In genomic region chr12:49553512-49554088, GRCh38 we compare ENCODE assay signal across 8 cellular contexts. TPM values are rescaled to one million over a fixed set of nuclear protein-coding genes. Genes with fewer than 3 reads are reported as not detected.
DNase-seq lines count a peak whose midpoint lies in the region; ATAC-seq lines count a peak whose summit lies in the region.

No MANE protein-coding gene starts in this region.

- no peak overlapping the region for H3K4me2 ChIP-seq in mesendoderm (ENCODE audit: low read length)

- H3K4me3 ChIP-seq in mesendoderm (ENCODE audit: low read length), result no peak overlapping the region

- H3K56ac ChIP-seq in mesendoderm (ENCODE audit: low read length), result no peak overlapping the region

- no peak overlapping the region for H4K5ac ChIP-seq in mesendoderm (ENCODE audit: low read length)

- no peaks in the 10 kb centered on the region for H3K9me3 Mint-ChIP-seq in activated naive CD8-positive, alpha-beta T cell treated with anti-CD3 and anti-CD28 coated beads, Interleukin-2, amount 10 ng/mL, durations not matched to agents 7 days and 5 days
- no peaks in the 10 kb centered on the region for H3K9me3 Mint-ChIP-seq in activated naive CD8-positive, alpha-beta T cell treated with anti-CD3 and anti-CD28 coated beads, Interleukin-2, amount 50 U/mL, for 24 hours

- no peaks in the 10 kb centered on the region for H3K79me2 ChIP-seq in mesendoderm (ENCODE audit: control insufficient read depth, insufficient read depth, low read length)

- POLR2A ChIA-PET in activated naive CD8-positive, alpha-beta T cell treated with anti-CD3 and anti-CD28 coated beads, Interleukin-2, amount 10 ng/mL, durations not matched to agents 7 days and 5 days (lab: Charles Lee), result interaction anchor here (0.5 to 1.8 kb wide), 6 partner anchors 11 to 70 kb away, joined by 3 to 5 read pairs (median 4); partner anchors contain the start of genes MCRS1 and PRPF40B

- H3K27me3 ChIP-seq in mesendoderm (ENCODE audit: insufficient read depth, low read length, poor library complexity), result no peaks in the 10 kb centered on the region

- peak; percentile 60 for ATAC-seq in activated naive CD8-positive, alpha-beta T cell treated with anti-CD3 and anti-CD28 coated beads, Interleukin-2, amount 10 ng/mL, durations not matched to agents 7 days and 5 days (ENCODE audit: low read depth)
- no peak for ATAC-seq in activated naive CD8-positive, alpha-beta T cell treated with anti-CD3 and anti-CD28 coated beads, Interleukin-2, amount 50 U/mL, for 24 hours
- ATAC-seq in HG02623 (IDR thresholded peaks at IDR 0.05; ENCODE audit: unreplicated experiment), result no peak

- H3K4me1 ChIP-seq in mesendoderm (ENCODE audit: control insufficient read depth, low read depth, low read length), result peaks cover 2% of the 10 kb centered on the region

- no peak overlapping the region for H3K4ac ChIP-seq in mesendoderm (ENCODE audit: low read depth, low read length)

- H3K36me3 Mint-ChIP-seq in activated naive CD8-positive, alpha-beta T cell treated with anti-CD3 and anti-CD28 coated beads, Interleukin-2, amount 10 ng/mL, durations not matched to agents 7 days and 5 days, result peaks cover 6% of the 10 kb centered on the region
- peaks cover 2% of the 10 kb centered on the region for H3K36me3 Mint-ChIP-seq in activated naive CD8-positive, alpha-beta T cell treated with anti-CD3 and anti-CD28 coated beads, Interleukin-2, amount 50 U/mL, for 24 hours (ENCODE audit: low read depth)

- DNase-seq in activated naive CD8-positive, alpha-beta T cell treated with anti-CD3 and anti-CD28 coated beads, Interleukin-2, amount 10 ng/mL, durations not matched to agents 7 days and 5 days, result no peak
- DNase-seq in activated naive CD8-positive, alpha-beta T cell treated with anti-CD3 and anti-CD28 coated beads, Interleukin-2, amount 50 U/mL, for 24 hours, result no peak
- DNase-seq in NCI-H2081 (lab: John Stamatoyannopoulos, UW) (peak; percentile 48 to 77), amniotic epithelial cell (ENCODE audit: low read depth) (peak; percentile 27), mesendoderm (peak; percentile 81), COLO668 (lab: John Stamatoyannopoulos, UW; ENCODE audit: unreplicated experiment) (no peak), NCI-H187 treated with DMSO at 0.1 percent for 48 hours (lab: John Stamatoyannopoulos, UW) (no peak)

- no peak overlapping the region for H2AK5ac ChIP-seq in mesendoderm (ENCODE audit: low read length)

- no peak overlapping the region for H3K4me3 Mint-ChIP-seq in activated naive CD8-positive, alpha-beta T cell treated with anti-CD3 and anti-CD28 coated beads, Interleukin-2, amount 10 ng/mL, durations not matched to agents 7 days and 5 days
- H3K4me3 Mint-ChIP-seq in activated naive CD8-positive, alpha-beta T cell treated with anti-CD3 and anti-CD28 coated beads, Interleukin-2, amount 50 U/mL, for 24 hours, result no peak overlapping the region

- H2BK5ac ChIP-seq in mesendoderm (ENCODE audit: low read length), result no peak overlapping the region

- no peak overlapping the region for H3K9ac ChIP-seq in mesendoderm (ENCODE audit: low read length)

- H3K27me3 Mint-ChIP-seq in activated naive CD8-positive, alpha-beta T cell treated with anti-CD3 and anti-CD28 coated beads, Interleukin-2, amount 10 ng/mL, durations not matched to agents 7 days and 5 days, result no peaks in the 10 kb centered on the region
- peaks cover 8% of the 10 kb centered on the region for H3K27me3 Mint-ChIP-seq in activated naive CD8-positive, alpha-beta T cell treated with anti-CD3 and anti-CD28 coated beads, Interleukin-2, amount 50 U/mL, for 24 hours

- H3K4me1 Mint-ChIP-seq in activated naive CD8-positive, alpha-beta T cell treated with anti-CD3 and anti-CD28 coated beads, Interleukin-2, amount 10 ng/mL, durations not matched to agents 7 days and 5 days, result peaks cover 8% of the 10 kb centered on the region
- peaks cover 8% of the 10 kb centered on the region for H3K4me1 Mint-ChIP-seq in activated naive CD8-positive, alpha-beta T cell treated with anti-CD3 and anti-CD28 coated beads, Interleukin-2, amount 50 U/mL, for 24 hours

- no peak overlapping the region for H2BK120ac ChIP-seq in mesendoderm (ENCODE audit: low read depth, low read length)

- no peak overlapping the region for H3K27ac ChIP-seq in mesendoderm (ENCODE audit: low read depth, low read length)

- no peak overlapping the region for H3K23ac ChIP-seq in mesendoderm (ENCODE audit: low read length)

- H3K27ac Mint-ChIP-seq in activated naive CD8-positive, alpha-beta T cell treated with anti-CD3 and anti-CD28 coated beads, Interleukin-2, amount 10 ng/mL, durations not matched to agents 7 days and 5 days, result no peak overlapping the region
- H3K27ac Mint-ChIP-seq in activated naive CD8-positive, alpha-beta T cell treated with anti-CD3 and anti-CD28 coated beads, Interleukin-2, amount 50 U/mL, for 24 hours, result no peak overlapping the region

- no peak overlapping the region for H3K18ac ChIP-seq in mesendoderm (ENCODE audit: low read length)

- no peaks in the 10 kb centered on the region for H3K79me1 ChIP-seq in mesendoderm (ENCODE audit: low read length)

- H3K36me3 ChIP-seq in mesendoderm (ENCODE audit: control insufficient read depth, insufficient read depth, low read length), result no peaks in the 10 kb centered on the region

- no peak overlapping the region for H4K8ac ChIP-seq in mesendoderm (ENCODE audit: low read depth, low read length)

- no CpG with 5 or more reads among the region's 2 CpGs for WGBS in mesendoderm (ENCODE audit: extremely low coverage, insufficient coverage, low lambda C conversion rate)

- H2BK15ac ChIP-seq in mesendoderm (replicated peaks; ENCODE audit: low read depth), result no peak overlapping the region

RNA-seq across cellular contexts. Expression of gene MCRS1, which starts 14.3 kb away (rescaled TPM):
- total RNA-seq in activated naive CD8-positive, alpha-beta T cell treated with anti-CD3 and anti-CD28 coated beads, Interleukin-2, amount 10 ng/mL, durations not matched to agents 7 days and 5 days, result 10 to 100 TPM; 83.8 to 83.9 TPM
- 69.8 TPM for polyA plus RNA-seq in mesendoderm (2013, experiment 1 of 2)
- 68.8 TPM for polyA plus RNA-seq in mesendoderm (2013, experiment 2 of 2)

RNA-seq across cellular contexts. Expression of gene KCNH3, which starts 14.8 kb away (rescaled TPM):
- 1 to 10 TPM; 5.4 to 5.8 TPM for total RNA-seq in activated naive CD8-positive, alpha-beta T cell treated with anti-CD3 and anti-CD28 coated beads, Interleukin-2, amount 10 ng/mL, durations not matched to agents 7 days and 5 days
- 0.07 TPM for polyA plus RNA-seq in mesendoderm (2013, experiment 1 of 2)
- polyA plus RNA-seq in mesendoderm (2013, experiment 2 of 2), result 0.06 TPM

RNA-seq across cellular contexts. Expression of gene FAM186B, which starts 51.8 kb away (rescaled TPM):
- under 1 TPM; 0.11 to 0.20 TPM for total RNA-seq in activated naive CD8-positive, alpha-beta T cell treated with anti-CD3 and anti-CD28 coated beads, Interleukin-2, amount 10 ng/mL, durations not matched to agents 7 days and 5 days
- 0.08 TPM for polyA plus RNA-seq in mesendoderm (2013, experiment 1 of 2)
- polyA plus RNA-seq in mesendoderm (2013, experiment 2 of 2), result 0.06 TPM

Comparison
In these comparisons a context has a peak if more than half of its experiments do, and no peak if none do; other contexts are left out.
1. DNase-seq: peak in NCI-H2081 (2 of 2), amniotic epithelial cell (single experiment) and mesendoderm (single experiment); none in activated naive CD8-positive, alpha-beta T cell treated with anti-CD3 and anti-CD28 coated beads, Interleukin-2, amount 10 ng/mL, durations not matched to agents 7 days and 5 days (single experiment), activated naive CD8-positive, alpha-beta T cell treated with anti-CD3 and anti-CD28 coated beads, Interleukin-2, amount 50 U/mL, for 24 hours (single experiment), COLO668 (single experiment) and NCI-H187 treated with DMSO at 0.1 percent for 48 hours (single experiment).